In the genomic region with DNA sequence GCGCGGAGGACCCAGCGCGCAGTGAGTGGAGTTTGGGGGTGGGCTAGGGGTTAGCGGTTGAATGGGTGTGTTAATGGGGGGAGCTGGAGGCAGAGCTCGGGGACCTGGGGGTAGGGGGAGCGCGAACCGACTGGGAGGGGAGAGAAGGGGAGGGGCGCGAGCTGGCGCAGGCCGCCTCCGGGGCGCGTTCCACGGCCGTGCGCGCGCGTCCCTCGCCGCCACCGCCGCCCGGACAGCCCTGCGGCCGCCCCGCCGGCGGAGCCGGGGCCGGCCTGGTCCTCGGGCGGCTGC, we compare ENCODE assay signal across 8 cellular contexts. TPM values are rescaled to one million over a fixed set of nuclear protein-coding genes. Genes with fewer than 3 reads are reported as not detected.
DNase-seq lines count a peak whose midpoint lies in the region; ATAC-seq and TF ChIP-seq lines count a peak whose summit lies in the region.

Gene ADGRL2 (plus strand): TSS at position 194 of the 291 bp plus-strand sequence. CDS start 36,051 bp downstream, outside the sequence.

- no peaks in the 10 kb centered on the region for H3K4me1 Mint-ChIP-seq in activated T-helper 1 cell treated with anti-CD3 and anti-CD28 coated beads, Interleukin-12 subunit alpha, Interleukin-12 subunit beta, Interleukin-2, Interleukin-4 antibody, amounts not matched to agents 30 ng/mL and 10 ng/mL and 1 ng/mL, durations not matched to agents 14 hours and 24 hours and 36 hours (ENCODE audit: low read depth)

- H3K36me3 ChIP-seq in left ventricle myocardium inferior (no peaks in the 10 kb centered on the region), sigmoid colon (no peaks in the 10 kb centered on the region)

- no peak for ATAC-seq in GM18502 (IDR thresholded peaks at IDR 0.05; ENCODE audit: poor library complexity, unreplicated experiment)

- 2 to 3% methylated on average over 36 of the region's 36 CpGs for WGBS in sigmoid colon, 2 donors

- TF ChIP-seq CTCF in left ventricle myocardium inferior (IDR thresholded peaks at IDR 0.05; ENCODE audit: borderline replicate concordance) (no peak), sigmoid colon (IDR thresholded peaks at IDR 0.05) (no peak)

- TF ChIP-seq EP300 in sigmoid colon (IDR thresholded peaks at IDR 0.05), result no peak

- H3K27me3 Mint-ChIP-seq in activated T-helper 1 cell treated with anti-CD3 and anti-CD28 coated beads, Interleukin-12 subunit alpha, Interleukin-12 subunit beta, Interleukin-2, Interleukin-4 antibody, amounts not matched to agents 30 ng/mL and 10 ng/mL and 1 ng/mL, durations not matched to agents 14 hours and 24 hours and 36 hours (ENCODE audit: insufficient read depth), result peaks cover 54% of the 10 kb centered on the region

- TF ChIP-seq POLR2A in sigmoid colon (IDR thresholded peaks at IDR 0.05), result no peak

- H3K36me3 Mint-ChIP-seq in activated T-helper 1 cell treated with anti-CD3 and anti-CD28 coated beads, Interleukin-12 subunit alpha, Interleukin-12 subunit beta, Interleukin-2, Interleukin-4 antibody, amounts not matched to agents 30 ng/mL and 10 ng/mL and 1 ng/mL, durations not matched to agents 14 hours and 24 hours and 36 hours (ENCODE audit: low read depth), result no peaks in the 10 kb centered on the region

- DNase-seq in NCI-H1105 (lab: John Stamatoyannopoulos, UW), result peak; percentile 83
- DNase-seq in NCI-H1105 treated with DMSO at 0.1 percent for 48 hours (lab: John Stamatoyannopoulos, UW), result no peak
- no peak for DNase-seq in activated T-helper 1 cell treated with anti-CD3 and anti-CD28 coated beads, Interleukin-12 subunit alpha, Interleukin-12 subunit beta, Interleukin-2, Interleukin-4 antibody, amounts not matched to agents 30 ng/mL and 10 ng/mL and 1 ng/mL, durations not matched to agents 14 hours and 24 hours and 36 hours (ENCODE audit: low spot score)
- DNase-seq in left ventricle myocardium inferior, result no peak
- peak; percentile 70 for DNase-seq in sigmoid colon
- DNase-seq in LoVo (ENCODE audit: low spot score), result no peak
- DNase-seq in DMS153 treated with DMSO at 0.1 percent for 48 hours (lab: John Stamatoyannopoulos, UW; ENCODE audit: unreplicated experiment), result no peak

- peaks cover 53% of the 10 kb centered on the region for H3K4me1 ChIP-seq in left ventricle myocardium inferior
- H3K4me1 ChIP-seq in sigmoid colon, result peaks cover 0 to 28% (median 13%) of the 10 kb centered on the region in 4 donors

- no peaks in the 10 kb centered on the region for H3K9me3 Mint-ChIP-seq in activated T-helper 1 cell treated with anti-CD3 and anti-CD28 coated beads, Interleukin-12 subunit alpha, Interleukin-12 subunit beta, Interleukin-2, Interleukin-4 antibody, amounts not matched to agents 30 ng/mL and 10 ng/mL and 1 ng/mL, durations not matched to agents 14 hours and 24 hours and 36 hours

- H3K9me3 ChIP-seq in left ventricle myocardium inferior (replicated peaks) (no peaks in the 10 kb centered on the region), sigmoid colon (no peaks in the 10 kb centered on the region)

- H3K27ac Mint-ChIP-seq in activated T-helper 1 cell treated with anti-CD3 and anti-CD28 coated beads, Interleukin-12 subunit alpha, Interleukin-12 subunit beta, Interleukin-2, Interleukin-4 antibody, amounts not matched to agents 30 ng/mL and 10 ng/mL and 1 ng/mL, durations not matched to agents 14 hours and 24 hours and 36 hours, result no peak within 1 kb of the TSS

- H3K27ac ChIP-seq in left ventricle myocardium inferior (replicated peaks), result peak within 1 kb of the TSS; percentile 99
- peak within 1 kb of the TSS; percentile 92 to 96 (median 95) for H3K27ac ChIP-seq in sigmoid colon

- intact Hi-C loops in activated T-helper 1 cell treated with anti-CD3 and anti-CD28 coated beads, Interleukin-12 subunit alpha, Interleukin-12 subunit beta, Interleukin-2, Interleukin-4 antibody, amounts not matched to agents 30 ng/mL and 10 ng/mL and 1 ng/mL, durations not matched to agents 14 hours and 24 hours and 36 hours (cut with micrococcal nuclease), result no loop called here
- intact Hi-C loops in left ventricle myocardium inferior (cut with micrococcal nuclease), result no loop called here
- intact Hi-C loops in sigmoid colon (cut with DNase I), result no loop called here

- H3K4me3 ChIP-seq in left ventricle myocardium inferior (peak within 1 kb of the TSS; percentile 95), sigmoid colon (peak within 1 kb of the TSS; percentile 80 to 89 (median 87))

- H3K4me3 Mint-ChIP-seq in activated T-helper 1 cell treated with anti-CD3 and anti-CD28 coated beads, Interleukin-12 subunit alpha, Interleukin-12 subunit beta, Interleukin-2, Interleukin-4 antibody, amounts not matched to agents 30 ng/mL and 10 ng/mL and 1 ng/mL, durations not matched to agents 14 hours and 24 hours and 36 hours, result peak within 1 kb of the TSS; percentile 26

- H3K27me3 ChIP-seq in left ventricle myocardium inferior (ENCODE audit: low read depth) (no peaks in the 10 kb centered on the region), sigmoid colon (no peaks in the 10 kb centered on the region)

RNA-seq across cellular contexts. Expression of gene ADGRL2, which starts in this region (rescaled TPM):
- total RNA-seq in activated T-helper 1 cell treated with anti-CD3 and anti-CD28 coated beads, Interleukin-12 subunit alpha, Interleukin-12 subunit beta, Interleukin-2, Interleukin-4 antibody, amounts not matched to agents 30 ng/mL and 10 ng/mL and 1 ng/mL, durations not matched to agents 14 hours and 24 hours and 36 hours, result not detected in 2 replicates
- total RNA-seq in left ventricle myocardium inferior (52.5 TPM), sigmoid colon (10 to 100 TPM; 49.4 to 73.4 (median 61.1) TPM)
- polyA plus RNA-seq in sigmoid colon, result 1 to 10 TPM; 2.3 to 9.6 (median 4.8) TPM

Comparison
In these comparisons a context has a peak if more than half of its experiments do, and no peak if none do; other contexts are left out.
1. RNA of gene ADGRL2 (total RNA-seq): 49.4 to 73.4 TPM in sigmoid colon and 52.5 TPM in left ventricle myocardium inferior (single experiment); not detected in activated T-helper 1 cell treated with anti-CD3 and anti-CD28 coated beads, Interleukin-12 subunit alpha, Interleukin-12 subunit beta, Interleukin-2, Interleukin-4 antibody, amounts not matched to agents 30 ng/mL and 10 ng/mL and 1 ng/mL, durations not matched to agents 14 hours and 24 hours and 36 hours; every median in the first group is over 10 times any median in the second.
2. DNase-seq: peak in NCI-H1105 (single experiment) and sigmoid colon (single experiment); none in NCI-H1105 treated with DMSO at 0.1 percent for 48 hours (single experiment), activated T-helper 1 cell treated with anti-CD3 and anti-CD28 coated beads, Interleukin-12 subunit alpha, Interleukin-12 subunit beta, Interleukin-2, Interleukin-4 antibody, amounts not matched to agents 30 ng/mL and 10 ng/mL and 1 ng/mL, durations not matched to agents 14 hours and 24 hours and 36 hours (single experiment), left ventricle myocardium inferior (single experiment), LoVo (single experiment) and DMS153 treated with DMSO at 0.1 percent for 48 hours (single experiment).